In genomic region chr17:17204041-17204591, GRCh38 we compare ENCODE assay signal across 11 cellular contexts. TPM values are rescaled to one million over a fixed set of nuclear protein-coding genes. Genes with fewer than 3 reads are reported as not detected.
A peak's percentile ranks its signal among the peaks of the same experiment; 100 is the strongest.
DNase-seq lines count a peak whose midpoint lies in the region; ATAC-seq and TF ChIP-seq lines count a peak whose summit lies in the region.
"Had no signal": no experiment of that assay in that cellular context is flagged by ENCODE, and none has a peak within 500 bp of the region (broad histone marks: within the 10 kb centered on the region; RNA-seq: fewer than 3 reads in every experiment).

No MANE protein-coding gene starts in this region.

- H3K4me3 Mint-ChIP-seq in activated naive CD4-positive, alpha-beta T cell treated with anti-CD3 and anti-CD28 coated beads for 36 hours, result peak overlapping the region; percentile 94
- peak overlapping the region; percentile 87 for H3K4me3 Mint-ChIP-seq in activated naive CD8-positive, alpha-beta T cell treated with anti-CD3 and anti-CD28 coated beads, Interleukin-2, amount 50 U/mL, for 24 hours
- H3K4me3 Mint-ChIP-seq: neural crest cell, WTC11 had no signal

- ATAC-seq in activated naive CD8-positive, alpha-beta T cell treated with anti-CD3 and anti-CD28 coated beads, Interleukin-2, amount 50 U/mL, for 24 hours, result no peak
- ATAC-seq: WTC11 had no signal

- H3K4me1 ChIP-seq in tibial artery, result peaks cover 6 to 44% (median 39%) of the 10 kb centered on the region in 4 donors

- CTCF ChIA-PET in activated naive CD4-positive, alpha-beta T cell treated with anti-CD3 and anti-CD28 coated beads for 36 hours (lab: Charles Lee), result interaction anchor here (0.6 to 0.7 kb wide), 2 partner anchors 8 to 15 kb away, joined by 3 to 4 read pairs; no protein-coding TSS in a partner anchor

- TF ChIP-seq CTCF in lower leg skin (IDR thresholded peaks at IDR 0.05) (no peak), tibial artery (IDR thresholded peaks at IDR 0.05) (no peak)

- H3K27me3 ChIP-seq in tibial artery, result no peaks in the 10 kb centered on the region

- peaks cover 0 to 11% (median 0%) of the 10 kb centered on the region in 3 donors for H3K36me3 ChIP-seq in tibial artery

- intact Hi-C loops in activated naive CD4-positive, alpha-beta T cell treated with anti-CD3 and anti-CD28 coated beads for 36 hours (cut with micrococcal nuclease), result loop anchor here (2.0 kb wide), 2 partner anchors 49 to 77 kb away; partner anchors contain the start of gene COPS3
- intact Hi-C loops in lower leg skin (cut with DNase I; ENCODE audit: low total_unique reads), result no loop called here
- intact Hi-C loops in tibial artery (cut with DNase I; ENCODE audit: low total_unique reads), result loop anchor here (10.0 kb wide), 2 partner anchors 169 to 199 kb away; no protein-coding TSS in a partner anchor

- DNase-seq in activated naive CD4-positive, alpha-beta T cell treated with anti-CD3 and anti-CD28 coated beads for 36 hours, result no peak
- no peak for DNase-seq in activated naive CD4-positive, alpha-beta T cell (lab: John Stamatoyannopoulos, UW)
- DNase-seq in activated naive CD8-positive, alpha-beta T cell treated with anti-CD3 and anti-CD28 coated beads, Interleukin-2, amount 50 U/mL, for 24 hours, result no peak
- DNase-seq in lower leg skin (ENCODE audit: low spot score in 2 of 2), result peak; percentile 56 to 90
- peak; percentile 52 to 87 for DNase-seq in tibial artery
- DNase-seq in NCI-H2029 (lab: John Stamatoyannopoulos, UW), result no peak
- no peak for DNase-seq in germinal center (ENCODE audit: low spot score)
- DNase-seq in NK-92 treated with Interleukin-12 subunit alpha and Interleukin-12 subunit beta, amount 100 ng/mL, for 24 hours (lab: John Stamatoyannopoulos, UW), result no peak
- DNase-seq: KBM-7 had no signal

- no peak for TF ChIP-seq POLR2A in lower leg skin (IDR thresholded peaks at IDR 0.05)

- H3K9me3 Mint-ChIP-seq in activated naive CD4-positive, alpha-beta T cell treated with anti-CD3 and anti-CD28 coated beads for 36 hours, result no peaks in the 10 kb centered on the region
- no peaks in the 10 kb centered on the region for H3K9me3 Mint-ChIP-seq in activated naive CD8-positive, alpha-beta T cell treated with anti-CD3 and anti-CD28 coated beads, Interleukin-2, amount 50 U/mL, for 24 hours
- H3K9me3 Mint-ChIP-seq: neural crest cell, WTC11 had no signal

- WGBS in lower leg skin, 2 donors, result 36 to 42% methylated on average over 15 of the region's 15 CpGs

- H3K27me3 Mint-ChIP-seq in activated naive CD4-positive, alpha-beta T cell treated with anti-CD3 and anti-CD28 coated beads for 36 hours (ENCODE audit: low read depth), result no peaks in the 10 kb centered on the region
- no peaks in the 10 kb centered on the region for H3K27me3 Mint-ChIP-seq in activated naive CD8-positive, alpha-beta T cell treated with anti-CD3 and anti-CD28 coated beads, Interleukin-2, amount 50 U/mL, for 24 hours

- H3K4me1 Mint-ChIP-seq in activated naive CD4-positive, alpha-beta T cell treated with anti-CD3 and anti-CD28 coated beads for 36 hours (ENCODE audit: low read depth), result peaks cover 27% of the 10 kb centered on the region
- H3K4me1 Mint-ChIP-seq in activated naive CD8-positive, alpha-beta T cell treated with anti-CD3 and anti-CD28 coated beads, Interleukin-2, amount 50 U/mL, for 24 hours, result peaks cover 21% of the 10 kb centered on the region
- H3K4me1 Mint-ChIP-seq: WTC11 had no signal

- peak overlapping the region; percentile 75 to 76 for H3K27ac ChIP-seq in tibial artery

- no peaks in the 10 kb centered on the region for H3K9me3 ChIP-seq in tibial artery

- peaks cover 16% of the 10 kb centered on the region for H3K36me3 Mint-ChIP-seq in activated naive CD4-positive, alpha-beta T cell treated with anti-CD3 and anti-CD28 coated beads for 36 hours (ENCODE audit: low read depth)
- peaks cover 26% of the 10 kb centered on the region for H3K36me3 Mint-ChIP-seq in activated naive CD8-positive, alpha-beta T cell treated with anti-CD3 and anti-CD28 coated beads, Interleukin-2, amount 50 U/mL, for 24 hours (ENCODE audit: low read depth)
- H3K36me3 Mint-ChIP-seq: WTC11 had no signal

- H3K4me3 ChIP-seq in lower leg skin (ENCODE audit: low read depth, poor library complexity, severe bottlenecking), result no peak overlapping the region
- peak overlapping the region in 1 of 2 donors; percentile 6 for H3K4me3 ChIP-seq in tibial artery

- no peak overlapping the region for H3K27ac Mint-ChIP-seq in activated naive CD4-positive, alpha-beta T cell treated with anti-CD3 and anti-CD28 coated beads for 36 hours
- H3K27ac Mint-ChIP-seq in activated naive CD8-positive, alpha-beta T cell treated with anti-CD3 and anti-CD28 coated beads, Interleukin-2, amount 50 U/mL, for 24 hours, result peak overlapping the region; percentile 96
- H3K27ac Mint-ChIP-seq: WTC11 had no signal

RNA-seq across cellular contexts. Expression of gene PLD6, which starts 2.0 kb away (rescaled TPM):
- total RNA-seq in activated naive CD4-positive, alpha-beta T cell treated with anti-CD3 and anti-CD28 coated beads for 36 hours, result 1 to 10 TPM; 5.3 to 5.4 TPM
- 1 to 10 TPM; 4.2 to 7.0 (median 5.0) TPM for total RNA-seq in lower leg skin

RNA-seq across cellular contexts. Expression of gene FLCN, which starts 32.9 kb away (rescaled TPM):
- 10 to 100 TPM; 17.5 to 18.4 TPM for total RNA-seq in activated naive CD4-positive, alpha-beta T cell treated with anti-CD3 and anti-CD28 coated beads for 36 hours
- total RNA-seq in lower leg skin, result 10 to 100 TPM; 33.4 to 54.8 (median 39.1) TPM

Comparison
In these comparisons a context has a peak if more than half of its experiments do, and no peak if none do; other contexts are left out.
1. DNase-seq: peak in lower leg skin (2 of 2) and tibial artery (2 of 2); none in activated naive CD4-positive, alpha-beta T cell treated with anti-CD3 and anti-CD28 coated beads for 36 hours (single experiment), activated naive CD4-positive, alpha-beta T cell (0 of 4), activated naive CD8-positive, alpha-beta T cell treated with anti-CD3 and anti-CD28 coated beads, Interleukin-2, amount 50 U/mL, for 24 hours (single experiment), NCI-H2029 (single experiment), germinal center (single experiment) and NK-92 treated with Interleukin-12 subunit alpha and Interleukin-12 subunit beta, amount 100 ng/mL, for 24 hours (single experiment).